27 cellular contexts compared by ENCODE assay signal in the genomic region with DNA sequence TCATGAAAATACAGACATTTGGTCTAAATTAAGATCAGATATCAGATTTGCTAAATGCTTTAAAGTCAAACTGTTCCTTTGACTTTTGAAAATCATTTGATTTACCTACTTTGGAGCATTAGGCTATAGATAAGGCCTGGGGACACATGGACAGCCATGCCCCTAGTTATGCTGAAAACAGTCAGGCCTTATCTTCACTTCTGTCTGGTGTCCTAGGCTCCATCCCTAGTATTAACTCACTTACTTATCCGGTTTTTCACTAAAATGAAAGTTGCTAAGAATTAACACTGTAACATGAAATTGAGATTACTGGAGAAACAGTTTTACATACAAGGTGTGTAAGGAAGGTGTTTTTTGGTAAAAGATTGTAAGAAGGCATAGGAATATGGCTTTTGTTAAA.
"Had no signal": no experiment of that assay in that cellular context is flagged by ENCODE, and none has a peak within 500 bp of the region (broad histone marks: within the 10 kb centered on the region; RNA-seq: fewer than 3 reads in every experiment).

No MANE protein-coding gene starts in this region.

- H3K9me3 ChIP-seq: esophagus squamous epithelium, left ventricle myocardium inferior, lower lobe of right lung, pancreas, psoas muscle, right lobe of liver, stomach, thoracic aorta, transverse colon had no signal

- H3K27ac Mint-ChIP-seq: dendritic cell treated with granulocyte-macrophage colony-stimulating factor and Interleukin-4, amounts not matched to agents 40 ng/mL and 50 ng/mL, for 4 days; effector memory CD8-positive, alpha-beta T cell; immature natural killer cell; memory B cell; natural killer cell treated with Interleukin-12 subunit alpha and Interleukin-12 subunit beta and Interleukin-15 and Interleukin-18, amount 100 ng/mL, for 72 hours had no signal

- H3K36me3 ChIP-seq: esophagus squamous epithelium, left ventricle myocardium inferior, lower lobe of right lung, pancreas, right lobe of liver, stomach, thoracic aorta, transverse colon had no signal

- H3K27me3 ChIP-seq: esophagus squamous epithelium, foreskin keratinocyte, pancreas, right lobe of liver, stomach, transverse colon had no signal

- ATAC-seq: effector memory CD8-positive, alpha-beta T cell; foreskin keratinocyte; left cardiac atrium; lower lobe of right lung; natural killer cell treated with Interleukin-12 subunit alpha and Interleukin-12 subunit beta and Interleukin-15 and Interleukin-18, amount 100 ng/mL, for 72 hours; pancreas; psoas muscle; right lobe of liver had no signal

- H3K4me3 ChIP-seq: esophagus squamous epithelium, left ventricle myocardium inferior, lower lobe of right lung, pancreas, psoas muscle, right lobe of liver, stomach, thoracic aorta, transverse colon had no signal

- H3K36me3 Mint-ChIP-seq: memory B cell had no signal

- DNase-seq: effector memory CD8-positive, alpha-beta T cell; esophagus squamous epithelium; foreskin keratinocyte; immature natural killer cell; left cardiac atrium; left ventricle myocardium inferior; lower lobe of right lung; midbrain; occipital lobe; pancreas; psoas muscle; retina; right lobe of liver; stimulated activated CD4-positive, alpha-beta T cell treated with anti-CD3 and anti-CD28 coated beads, Interleukin-15, amount 100 ng/mL, for 24 hours; stimulated activated CD4-positive, alpha-beta T cell treated with anti-CD3 and anti-CD28 coated beads, Interleukin-1b, Interleukin-23, amount 100 ng/mL, for 48 hours; stimulated activated CD4-positive, alpha-beta T cell treated with anti-CD3 and anti-CD28 coated beads, Interleukin-4, amount 100 ng/mL, for 4 hours; stimulated activated naive CD4-positive, alpha-beta T cell; stomach; substantia nigra; transverse colon had no signal

- H3K4me3 Mint-ChIP-seq: dendritic cell treated with granulocyte-macrophage colony-stimulating factor and Interleukin-4, amounts not matched to agents 40 ng/mL and 50 ng/mL, for 4 days; effector memory CD8-positive, alpha-beta T cell; immature natural killer cell; memory B cell; natural killer cell treated with Interleukin-12 subunit alpha and Interleukin-12 subunit beta and Interleukin-15 and Interleukin-18, amount 100 ng/mL, for 72 hours had no signal

- H3K27me3 Mint-ChIP-seq: dendritic cell treated with granulocyte-macrophage colony-stimulating factor and Interleukin-4, amounts not matched to agents 40 ng/mL and 50 ng/mL, for 4 days; effector memory CD8-positive, alpha-beta T cell; memory B cell; natural killer cell treated with Interleukin-12 subunit alpha and Interleukin-12 subunit beta and Interleukin-15 and Interleukin-18, amount 100 ng/mL, for 72 hours had no signal

- H3K27ac ChIP-seq: epithelial cell of prostate, esophagus squamous epithelium, foreskin keratinocyte, left ventricle myocardium inferior, lower lobe of right lung, pancreas, psoas muscle, right lobe of liver, stomach, thoracic aorta, transverse colon had no signal

- H3K9me3 Mint-ChIP-seq: dendritic cell treated with granulocyte-macrophage colony-stimulating factor and Interleukin-4, amounts not matched to agents 40 ng/mL and 50 ng/mL, for 4 days; effector memory CD8-positive, alpha-beta T cell; immature natural killer cell had no signal

- FAIRE-seq: colon, keratinocyte, pancreas had no signal
